In genomic region chr1:72623299-72623708, GRCh38 we compare ENCODE assay signal across 8 cellular contexts.
A peak's percentile ranks its signal among the peaks of the same experiment; 100 is the strongest.
DNase-seq lines count a peak whose midpoint lies in the region; ATAC-seq and TF ChIP-seq lines count a peak whose summit lies in the region.

No MANE protein-coding gene starts in this region.

- in situ Hi-C loops in astrocyte of the spinal cord (cut with HindIII; ENCODE audit: low sequenced_read_pairs): no loop called here

- peak overlapping the region; percentile 34 for H3K4me3 ChIP-seq in astrocyte of the spinal cord (ENCODE audit: low read depth, low read length)
- H3K4me3 ChIP-seq in subcutaneous abdominal adipose tissue (ENCODE audit: low read depth in 1 of 5, low read length in 5 of 5): peak overlapping the region; percentile 38 to 62 (median 47)

- DNase-seq in CD1c-positive myeloid dendritic cell (ENCODE audit: extremely low spot score) (peak; percentile 53), NCI-H510A (lab: John Stamatoyannopoulos, UW) (peak; percentile 29), astrocyte of the spinal cord (ENCODE audit: low read depth, low spot score) (peak; percentile 75), islet precursor cell (peak; percentile 44), T1000 (lab: John Stamatoyannopoulos, UW) (no peak)

- ATAC-seq in GM19023 (IDR thresholded peaks at IDR 0.05; ENCODE audit: unreplicated experiment) (peak; percentile 72), HG03175 (IDR thresholded peaks at IDR 0.05; ENCODE audit: unreplicated experiment) (peak; percentile 90)

- no peaks in the 10 kb centered on the region for H3K27me3 ChIP-seq in subcutaneous abdominal adipose tissue (ENCODE audit: control insufficient read depth in 5 of 5, insufficient read depth in 4 of 5, low read length in 5 of 5)

- peaks cover 0 to 2% (median 0%) of the 10 kb centered on the region in 5 donors for H3K4me1 ChIP-seq in subcutaneous abdominal adipose tissue (ENCODE audit: control insufficient read depth in 5 of 5, insufficient read depth in 5 of 5, low read length in 5 of 5)

- H3K27ac ChIP-seq in subcutaneous abdominal adipose tissue (ENCODE audit: low read depth, low read length): no peak overlapping the region

- H3K9ac ChIP-seq in subcutaneous abdominal adipose tissue (ENCODE audit: low read length in 5 of 5): no peak overlapping the region

- H3K9me3 ChIP-seq in subcutaneous abdominal adipose tissue (ENCODE audit: control insufficient read depth in 5 of 5, low read length in 5 of 5): no peaks in the 10 kb centered on the region

- TF ChIP-seq CTCF in astrocyte of the spinal cord (IDR thresholded peaks at IDR 0.05; ENCODE audit: low read depth, low read length): peak; percentile 71

- H3K36me3 ChIP-seq in subcutaneous abdominal adipose tissue (ENCODE audit: control insufficient read depth in 5 of 5, insufficient read depth in 5 of 5, low read length in 5 of 5): no peaks in the 10 kb centered on the region
